In the genomic region with DNA sequence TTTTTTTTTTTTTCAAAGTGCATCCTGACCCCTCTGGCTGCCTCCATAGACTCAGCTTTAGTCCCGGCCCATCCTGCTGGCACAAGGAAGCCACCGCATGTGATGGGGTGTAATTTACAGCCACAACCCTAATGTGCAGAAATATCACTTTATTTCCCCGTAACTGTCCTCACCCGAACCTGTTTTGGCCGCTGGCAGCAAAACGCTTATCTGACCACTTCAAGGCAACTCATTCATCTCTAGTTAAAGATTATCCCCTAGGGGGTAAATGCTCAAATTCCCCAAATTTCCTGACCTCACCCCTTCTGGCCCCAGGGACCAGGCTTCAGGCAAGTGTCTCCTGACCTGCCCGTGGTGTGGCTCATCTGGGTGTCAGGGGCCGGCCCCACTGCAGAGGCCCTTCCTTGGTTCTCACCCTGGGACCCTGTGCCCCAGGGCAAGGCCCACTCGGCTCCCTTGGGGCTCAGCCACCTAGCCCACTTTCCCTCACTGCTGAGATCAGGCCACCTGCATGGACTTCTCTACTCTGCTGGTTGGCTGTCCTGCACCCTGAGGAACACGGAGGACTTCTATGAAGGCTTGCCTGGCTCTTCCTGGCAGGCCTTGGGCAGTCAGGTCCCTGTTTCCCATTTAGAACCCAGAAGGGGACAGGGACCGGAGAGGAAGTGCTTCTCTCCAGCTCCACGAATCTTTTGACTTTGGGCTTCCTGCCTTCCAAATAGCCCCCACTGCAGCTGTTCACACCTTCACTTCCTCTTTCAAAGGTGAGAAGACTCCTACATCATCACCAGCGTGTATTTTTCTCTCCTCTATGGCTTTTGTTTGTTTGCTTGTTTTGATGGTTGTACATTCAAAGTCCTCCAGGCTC, we compare ENCODE assay signal across 1 cellular context.
TF ChIP-seq lines count a peak whose summit lies in the region.

No MANE protein-coding gene starts in this region.

TF ChIP-seq in GM12878, 131 proteins besides CTCF, POLR2A, EP300 and RAD21 (continued from another document and continues in another):
- no peak for TF ChIP-seq ATF2 (IDR thresholded peaks at IDR 0.05; ENCODE audit: low read length)
- TF ChIP-seq, protein P1, sequence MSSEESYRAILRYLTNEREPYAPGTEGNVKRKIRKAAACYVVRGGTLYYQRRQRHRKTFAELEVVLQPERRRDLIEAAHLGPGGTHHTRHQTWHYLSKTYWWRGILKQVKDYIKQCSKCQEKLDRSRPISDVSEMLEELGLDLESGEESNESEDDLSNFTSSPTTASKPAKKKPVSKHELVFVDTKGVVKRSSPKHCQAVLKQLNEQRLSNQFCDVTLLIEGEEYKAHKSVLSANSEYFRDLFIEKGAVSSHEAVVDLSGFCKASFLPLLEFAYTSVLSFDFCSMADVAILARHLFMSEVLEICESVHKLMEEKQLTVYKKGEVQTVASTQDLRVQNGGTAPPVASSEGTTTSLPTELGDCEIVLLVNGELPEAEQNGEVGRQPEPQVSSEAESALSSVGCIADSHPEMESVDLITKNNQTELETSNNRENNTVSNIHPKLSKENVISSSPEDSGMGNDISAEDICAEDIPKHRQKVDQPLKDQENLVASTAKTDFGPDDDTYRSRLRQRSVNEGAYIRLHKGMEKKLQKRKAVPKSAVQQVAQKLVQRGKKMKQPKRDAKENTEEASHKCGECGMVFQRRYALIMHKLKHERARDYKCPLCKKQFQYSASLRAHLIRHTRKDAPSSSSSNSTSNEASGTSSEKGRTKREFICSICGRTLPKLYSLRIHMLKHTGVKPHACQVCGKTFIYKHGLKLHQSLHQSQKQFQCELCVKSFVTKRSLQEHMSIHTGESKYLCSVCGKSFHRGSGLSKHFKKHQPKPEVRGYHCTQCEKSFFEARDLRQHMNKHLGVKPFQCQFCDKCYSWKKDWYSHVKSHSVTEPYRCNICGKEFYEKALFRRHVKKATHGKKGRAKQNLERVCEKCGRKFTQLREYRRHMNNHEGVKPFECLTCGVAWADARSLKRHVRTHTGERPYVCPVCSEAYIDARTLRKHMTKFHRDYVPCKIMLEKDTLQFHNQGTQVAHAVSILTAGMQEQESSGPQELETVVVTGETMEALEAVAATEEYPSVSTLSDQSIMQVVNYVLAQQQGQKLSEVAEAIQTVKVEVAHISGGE (CRISPR knock-in tag; IDR thresholded peaks at IDR 0.05) = no peak
- no peak for TF ChIP-seq NFYA (IDR thresholded peaks at IDR 0.05; ENCODE audit: borderline replicate concordance, low read depth, low read length)
- TF ChIP-seq USF2 (IDR thresholded peaks at IDR 0.05; ENCODE audit: borderline replicate concordance, low read depth, low read length) = no peak
- TF ChIP-seq SP1 (IDR thresholded peaks at IDR 0.05; ENCODE audit: low read depth, low read length) = no peak
- peak; percentile 27 for TF ChIP-seq CUX1 (IDR thresholded peaks at IDR 0.05; ENCODE audit: insufficient replicate concordance, low read depth, low read length)
- no peak for TF ChIP-seq SMAD1 (IDR thresholded peaks at IDR 0.05; ENCODE audit: low read depth, partially characterized antibody)
- no peak; the same call in 1 of the 2 replicates for TF ChIP-seq GABPA (IDR thresholded peaks at IDR 0.05; ENCODE audit: low read depth)
- TF ChIP-seq ASH2L (IDR thresholded peaks at IDR 0.05; ENCODE audit: borderline replicate concordance, low read depth) = no peak
- TF ChIP-seq HDAC2 (IDR thresholded peaks at IDR 0.05) = no peak
- TF ChIP-seq CEBPB (IDR thresholded peaks at IDR 0.05; ENCODE audit: borderline replicate concordance in 1 of 2, low read depth in 2 of 2, low read length in 2 of 2) = no peak
- TF ChIP-seq HDAC6 (IDR thresholded peaks at IDR 0.05; ENCODE audit: unreplicated experiment) = no peak
- TF ChIP-seq MEF2A (IDR thresholded peaks at IDR 0.05; ENCODE audit: insufficient read depth, low read depth, low read length) = 0 out of 2 replicates have a peak, but pooled peaks have one; percentile 12
- TF ChIP-seq SIN3A (IDR thresholded peaks at IDR 0.05; ENCODE audit: low read depth, low read length) = no peak
- TF ChIP-seq SUZ12 (IDR thresholded peaks at IDR 0.05; ENCODE audit: unreplicated experiment) = no peak
- no peak for TF ChIP-seq SRF (IDR thresholded peaks at IDR 0.05; ENCODE audit: low read depth in 2 of 2, low read length in 2 of 2)
- TF ChIP-seq ZNF217 (IDR thresholded peaks at IDR 0.05) = 0 out of 2 replicates have a peak, but pooled peaks have one; percentile 45
- TF ChIP-seq CHD2 (IDR thresholded peaks at IDR 0.05; ENCODE audit: borderline replicate concordance, low read depth, low read length) = no peak
- no peak for TF ChIP-seq MLLT1 (IDR thresholded peaks at IDR 0.05)
- no peak for TF ChIP-seq HCFC1 (IDR thresholded peaks at IDR 0.05; ENCODE audit: low read length)
- TF ChIP-seq POU2F2 (IDR thresholded peaks at IDR 0.05; ENCODE audit: borderline replicate concordance, low read depth, low read length) = no peak
- no peak for TF ChIP-seq PML (IDR thresholded peaks at IDR 0.05; ENCODE audit: low read length)
- peak; percentile 42 to 77; a peak in 3 of 4 replicates for TF ChIP-seq BHLHE40 (IDR thresholded peaks at IDR 0.05; ENCODE audit: borderline replicate concordance in 1 of 2, low read depth in 2 of 2, low read length in 1 of 2)
- no peak for TF ChIP-seq CREM (IDR thresholded peaks at IDR 0.05; ENCODE audit: low read depth)
- no peak for TF ChIP-seq NR2C1 (IDR thresholded peaks at IDR 0.05)
- TF ChIP-seq, protein P2, sequence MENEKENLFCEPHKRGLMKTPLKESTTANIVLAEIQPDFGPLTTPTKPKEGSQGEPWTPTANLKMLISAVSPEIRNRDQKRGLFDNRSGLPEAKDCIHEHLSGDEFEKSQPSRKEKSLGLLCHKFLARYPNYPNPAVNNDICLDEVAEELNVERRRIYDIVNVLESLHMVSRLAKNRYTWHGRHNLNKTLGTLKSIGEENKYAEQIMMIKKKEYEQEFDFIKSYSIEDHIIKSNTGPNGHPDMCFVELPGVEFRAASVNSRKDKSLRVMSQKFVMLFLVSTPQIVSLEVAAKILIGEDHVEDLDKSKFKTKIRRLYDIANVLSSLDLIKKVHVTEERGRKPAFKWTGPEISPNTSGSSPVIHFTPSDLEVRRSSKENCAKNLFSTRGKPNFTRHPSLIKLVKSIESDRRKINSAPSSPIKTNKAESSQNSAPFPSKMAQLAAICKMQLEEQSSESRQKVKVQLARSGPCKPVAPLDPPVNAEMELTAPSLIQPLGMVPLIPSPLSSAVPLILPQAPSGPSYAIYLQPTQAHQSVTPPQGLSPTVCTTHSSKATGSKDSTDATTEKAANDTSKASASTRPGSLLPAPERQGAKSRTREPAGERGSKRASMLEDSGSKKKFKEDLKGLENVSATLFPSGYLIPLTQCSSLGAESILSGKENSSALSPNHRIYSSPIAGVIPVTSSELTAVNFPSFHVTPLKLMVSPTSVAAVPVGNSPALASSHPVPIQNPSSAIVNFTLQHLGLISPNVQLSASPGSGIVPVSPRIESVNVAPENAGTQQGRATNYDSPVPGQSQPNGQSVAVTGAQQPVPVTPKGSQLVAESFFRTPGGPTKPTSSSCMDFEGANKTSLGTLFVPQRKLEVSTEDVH (IDR thresholded peaks at IDR 0.05; ENCODE audit: low read depth, partially characterized antibody) = no peak
- TF ChIP-seq RELA (IDR thresholded peaks at IDR 0.05; ENCODE audit: borderline replicate concordance, partially characterized antibody) = no peak
- no peak for TF ChIP-seq BCL11A (IDR thresholded peaks at IDR 0.05; ENCODE audit: low read depth, low read length)
- TF ChIP-seq NBN (IDR thresholded peaks at IDR 0.05) = no peak
- TF ChIP-seq ZSCAN29 (IDR thresholded peaks at IDR 0.05) = 0 out of 2 replicates have a peak, but pooled peaks have one; percentile 31
- no peak for TF ChIP-seq ZNF274 (IDR thresholded peaks at IDR 0.05; ENCODE audit: insufficient read depth, insufficient read length)
- TF ChIP-seq, protein P3, sequence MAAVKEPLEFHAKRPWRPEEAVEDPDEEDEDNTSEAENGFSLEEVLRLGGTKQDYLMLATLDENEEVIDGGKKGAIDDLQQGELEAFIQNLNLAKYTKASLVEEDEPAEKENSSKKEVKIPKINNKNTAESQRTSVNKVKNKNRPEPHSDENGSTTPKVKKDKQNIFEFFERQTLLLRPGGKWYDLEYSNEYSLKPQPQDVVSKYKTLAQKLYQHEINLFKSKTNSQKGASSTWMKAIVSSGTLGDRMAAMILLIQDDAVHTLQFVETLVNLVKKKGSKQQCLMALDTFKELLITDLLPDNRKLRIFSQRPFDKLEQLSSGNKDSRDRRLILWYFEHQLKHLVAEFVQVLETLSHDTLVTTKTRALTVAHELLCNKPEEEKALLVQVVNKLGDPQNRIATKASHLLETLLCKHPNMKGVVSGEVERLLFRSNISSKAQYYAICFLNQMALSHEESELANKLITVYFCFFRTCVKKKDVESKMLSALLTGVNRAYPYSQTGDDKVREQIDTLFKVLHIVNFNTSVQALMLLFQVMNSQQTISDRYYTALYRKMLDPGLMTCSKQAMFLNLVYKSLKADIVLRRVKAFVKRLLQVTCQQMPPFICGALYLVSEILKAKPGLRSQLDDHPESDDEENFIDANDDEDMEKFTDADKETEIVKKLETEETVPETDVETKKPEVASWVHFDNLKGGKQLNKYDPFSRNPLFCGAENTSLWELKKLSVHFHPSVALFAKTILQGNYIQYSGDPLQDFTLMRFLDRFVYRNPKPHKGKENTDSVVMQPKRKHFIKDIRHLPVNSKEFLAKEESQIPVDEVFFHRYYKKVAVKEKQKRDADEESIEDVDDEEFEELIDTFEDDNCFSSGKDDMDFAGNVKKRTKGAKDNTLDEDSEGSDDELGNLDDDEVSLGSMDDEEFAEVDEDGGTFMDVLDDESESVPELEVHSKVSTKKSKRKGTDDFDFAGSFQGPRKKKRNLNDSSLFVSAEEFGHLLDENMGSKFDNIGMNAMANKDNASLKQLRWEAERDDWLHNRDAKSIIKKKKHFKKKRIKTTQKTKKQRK (IDR thresholded peaks at IDR 0.05; ENCODE audit: low read depth, low read length) = no peak
